Comparison of ENCODE assay signal across 7 cellular contexts in the genomic region with DNA sequence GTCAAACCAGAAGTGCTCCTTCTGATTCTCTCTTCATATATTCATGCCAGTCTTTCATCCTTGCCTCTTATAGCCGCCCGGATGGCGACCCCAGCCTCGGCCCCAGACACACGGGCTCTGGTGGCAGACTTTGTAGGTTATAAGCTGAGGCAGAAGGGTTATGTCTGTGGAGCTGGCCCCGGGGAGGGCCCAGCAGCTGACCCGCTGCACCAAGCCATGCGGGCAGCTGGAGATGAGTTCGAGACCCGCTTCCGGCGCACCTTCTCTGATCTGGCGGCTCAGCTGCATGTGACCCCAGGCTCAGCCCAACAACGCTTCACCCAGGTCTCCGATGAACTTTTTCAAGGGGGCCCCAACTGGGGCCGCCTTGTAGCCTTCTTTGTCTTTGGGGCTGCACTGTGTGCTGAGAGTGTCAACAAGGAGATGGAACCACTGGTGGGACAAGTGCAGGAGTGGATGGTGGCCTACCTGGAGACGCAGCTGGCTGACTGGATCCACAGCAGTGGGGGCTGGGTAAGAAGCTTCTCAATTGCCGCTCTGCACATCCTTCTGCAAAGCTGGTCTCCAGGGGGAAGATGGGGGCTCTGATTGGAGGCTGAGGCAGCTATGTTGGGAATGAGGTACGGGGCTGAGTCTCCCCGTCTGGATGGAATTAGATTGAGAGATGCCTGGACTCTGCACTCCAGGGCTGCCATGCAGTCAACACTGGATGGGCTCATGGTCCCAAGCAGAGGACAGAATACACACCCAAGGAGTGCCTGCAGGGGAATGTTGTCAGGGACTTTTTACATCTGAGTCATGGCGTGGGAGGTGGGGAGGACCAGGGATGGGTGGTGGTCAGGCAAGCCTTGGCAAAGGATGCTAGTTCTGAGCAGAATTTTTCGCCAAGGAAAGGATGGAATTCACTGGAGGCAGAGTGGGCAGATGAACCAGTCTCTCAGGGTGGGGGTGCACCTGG. TPM values are rescaled to one million over a fixed set of nuclear protein-coding genes. Genes with fewer than 3 reads are reported as not detected.
DNase-seq lines count a peak whose midpoint lies in the region; TF ChIP-seq lines count a peak whose summit lies in the region.
"Had no signal": no experiment of that assay in that cellular context is flagged by ENCODE, and none has a peak within 500 bp of the region (broad histone marks: within the 10 kb centered on the region; RNA-seq: fewer than 3 reads in every experiment).

No MANE protein-coding gene starts in this region.

- H3K9me3 Mint-ChIP-seq in mesothelial cell of epicardium = no peaks in the 10 kb centered on the region
- H3K9me3 Mint-ChIP-seq: activated naive CD4-positive, alpha-beta T cell treated with anti-CD3 and anti-CD28 coated beads, Interleukin-2, amount 50 U/mL, for 24 hours had no signal

- intact Hi-C loops in adrenal gland (cut with DNase I) = no loop called here

- H3K27me3 Mint-ChIP-seq in mesothelial cell of epicardium (ENCODE audit: low read depth) = no peaks in the 10 kb centered on the region

- H3K4me3 ChIP-seq in adrenal gland = peak overlapping the region in 2 of 4 donors; percentile 71 to 89

- H3K4me1 ChIP-seq in adrenal gland (replicated peaks in 1 of 2) = peaks cover 27 to 46% of the 10 kb centered on the region in 2 donors

- no peak for TF ChIP-seq POLR2A in adrenal gland (IDR thresholded peaks at IDR 0.05)

- H3K27ac ChIP-seq in C4-2B = peak overlapping the region; percentile 93
- peak overlapping the region in 3 of 5 donors; percentile 90 to 94 (median 93) for H3K27ac ChIP-seq in adrenal gland

- 72 to 83% (median 81%) methylated on average over 13 to 22 of the region's 22 CpGs for WGBS in adrenal gland, 4 donors

- H3K9me3 ChIP-seq in adrenal gland (replicated peaks in 1 of 3) = no peaks in the 10 kb centered on the region

- H3K36me3 ChIP-seq in adrenal gland (replicated peaks in 1 of 2) = peaks cover 0 to 33% of the 10 kb centered on the region in 2 donors

- peak overlapping the region; percentile 94 for H3K27ac Mint-ChIP-seq in mesothelial cell of epicardium
- H3K27ac Mint-ChIP-seq: activated naive CD4-positive, alpha-beta T cell treated with anti-CD3 and anti-CD28 coated beads, Interleukin-2, amount 50 U/mL, for 24 hours had no signal

- peak in 1 of 7 donors; percentile 49 for DNase-seq in adrenal gland
- DNase-seq in mesothelial cell of epicardium (ENCODE audit: low spot score in 2 of 2, unreplicated experiment in 2 of 2) = no peak
- no peak for DNase-seq in HCEC 1CT
- no peak for DNase-seq in NCI-H82 (lab: John Stamatoyannopoulos, UW)
- no peak for DNase-seq in NCI-H1694 treated with DMSO at 0.1 percent for 48 hours (lab: John Stamatoyannopoulos, UW)

- no peak for TF ChIP-seq CTCF in C4-2B (conservative IDR thresholded peaks at IDR 0.05)
- TF ChIP-seq CTCF in adrenal gland (IDR thresholded peaks at IDR 0.05) = no peak
- no peak for TF ChIP-seq CTCF in mesothelial cell of epicardium (IDR thresholded peaks at IDR 0.05; ENCODE audit: unreplicated experiment)

- H3K36me3 Mint-ChIP-seq in mesothelial cell of epicardium = peaks cover 8% of the 10 kb centered on the region
- H3K36me3 Mint-ChIP-seq: activated naive CD4-positive, alpha-beta T cell treated with anti-CD3 and anti-CD28 coated beads, Interleukin-2, amount 50 U/mL, for 24 hours had no signal

- H3K4me3 Mint-ChIP-seq in mesothelial cell of epicardium = peak overlapping the region; percentile 95
- H3K4me3 Mint-ChIP-seq: activated naive CD4-positive, alpha-beta T cell treated with anti-CD3 and anti-CD28 coated beads, Interleukin-2, amount 50 U/mL, for 24 hours had no signal

- H3K4me1 Mint-ChIP-seq in mesothelial cell of epicardium = peaks cover 31% of the 10 kb centered on the region

- H3K27me3 ChIP-seq in adrenal gland = no peaks in the 10 kb centered on the region

RNA-seq across cellular contexts. Expression of a gene that starts 1.3 kb away (rescaled TPM):
- total RNA-seq in adrenal gland (10 to 100 TPM; 28.6 to 51.8 (median 40.4) TPM), mesothelial cell of epicardium (27.1 to 30.1 TPM (median 27.9 TPM) in 3 replicates)
- 10 to 100 TPM; 16.8 to 54.6 (median 44.6) TPM for polyA plus RNA-seq in adrenal gland

RNA-seq across cellular contexts. Expression of a gene that starts 5.3 kb away (rescaled TPM):
- total RNA-seq in adrenal gland = 10 to 100 TPM in 4 of 8 donors, 1 to 10 TPM in 4; 2.2 to 16.6 (median 11.1) TPM
- polyA plus RNA-seq in adrenal gland = 10 to 100 TPM; 16.8 to 82.8 (median 29.1) TPM
- 9.3 to 11.5 TPM (median 10.7 TPM) in 3 replicates for total RNA-seq in mesothelial cell of epicardium

RNA-seq across cellular contexts. Expression of a gene that starts 13.3 kb away (rescaled TPM):
- total RNA-seq in adrenal gland = 100 to 1,000 TPM in 3 of 8 donors, 10 to 100 TPM in 5; 18.3 to 200 (median 74.2) TPM
- polyA plus RNA-seq in adrenal gland = 100 to 1,000 TPM in 2 of 3 donors, 10 to 100 TPM in 1; 97.8 to 632 (median 331) TPM
- total RNA-seq in mesothelial cell of epicardium = 354 to 362 TPM (median 361 TPM) in 3 replicates

RNA-seq across cellular contexts. Expression of a gene that starts 22.0 kb away (rescaled TPM):
- total RNA-seq in adrenal gland (10 to 100 TPM in 4 of 8 donors, 1 to 10 TPM in 4; 4.7 to 14.8 (median 10.2) TPM), mesothelial cell of epicardium (11.9 to 14.4 TPM (median 13.7 TPM) in 3 replicates)
- 10 to 100 TPM in 1 of 3 donors, 1 to 10 TPM in 2; 4.5 to 15.0 (median 4.8) TPM for polyA plus RNA-seq in adrenal gland

RNA-seq across cellular contexts. Expression of a gene that starts 44.7 kb away (rescaled TPM):
- total RNA-seq in adrenal gland = 10 to 100 TPM; 11.8 to 76.1 (median 25.0) TPM
- polyA plus RNA-seq in adrenal gland = 100 to 1,000 TPM in 1 of 3 donors, 10 to 100 TPM in 2; 14.5 to 121 (median 53.9) TPM
- 47.7 to 50.5 TPM (median 49.0 TPM) in 3 replicates for total RNA-seq in mesothelial cell of epicardium
